ENCODE assay signal across 13 cellular contexts in the genomic region with DNA sequence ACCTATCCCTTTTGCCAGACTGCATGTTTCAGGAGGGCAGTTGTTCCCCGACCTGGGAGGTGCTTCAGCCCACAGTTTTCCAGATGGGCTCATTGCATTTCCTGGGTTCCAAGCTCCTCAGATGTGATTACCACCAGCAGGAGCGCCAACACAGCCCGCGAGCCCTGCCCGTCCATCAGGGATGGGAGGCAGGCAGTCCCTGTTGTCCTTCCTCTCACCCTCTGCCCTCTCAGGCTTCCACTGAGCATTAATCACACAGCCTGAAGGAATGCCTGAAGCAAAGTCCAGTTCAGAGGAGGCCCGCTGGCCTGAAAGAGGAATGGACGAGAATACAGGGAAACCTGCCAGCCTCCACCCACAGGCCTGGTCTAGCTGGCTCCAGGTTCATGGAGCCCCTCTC.
"Had no signal": no experiment of that assay in that cellular context is flagged by ENCODE, and none has a peak within 500 bp of the region (broad histone marks: within the 10 kb centered on the region; RNA-seq: fewer than 3 reads in every experiment).

No MANE protein-coding gene starts in this region.

- FAIRE-seq: kidney had no signal

- H3K27ac ChIP-seq: foreskin keratinocyte, ovary, right atrium auricular region had no signal

- H3K4me3 ChIP-seq: ovary, right atrium auricular region, smooth muscle cell had no signal

- H3K4me2 ChIP-seq: smooth muscle cell had no signal

- H3K9me3 Mint-ChIP-seq: effector memory CD8-positive, alpha-beta T cell; immature natural killer cell; naive thymus-derived CD4-positive, alpha-beta T cell had no signal

- H3K36me3 ChIP-seq: ovary, right atrium auricular region had no signal

- H3K36me3 Mint-ChIP-seq: immature natural killer cell had no signal

- H3K27me3 ChIP-seq: ovary had no signal

- ATAC-seq: effector memory CD8-positive, alpha-beta T cell; foreskin keratinocyte; left cardiac atrium; left ventricle myocardium superior; naive thymus-derived CD4-positive, alpha-beta T cell had no signal

- H3K4me1 ChIP-seq: foreskin keratinocyte had no signal

- H3K4me3 Mint-ChIP-seq: effector memory CD8-positive, alpha-beta T cell had no signal

- DNase-seq: effector memory CD8-positive, alpha-beta T cell; foreskin keratinocyte; immature natural killer cell; kidney; left cardiac atrium; left ventricle myocardium superior; mesendoderm; naive thymus-derived CD4-positive, alpha-beta T cell; ovary; stimulated activated CD4-positive, alpha-beta T cell treated with anti-CD3 and anti-CD28 coated beads, Interleukin-2, amount 100 ng/mL, for 48 hours; stimulated activated naive CD4-positive, alpha-beta T cell treated with Interleukin-2 at 50 U/mL for 16 hours had no signal

- H3K9me3 ChIP-seq: ovary, right atrium auricular region had no signal

- H3K27ac Mint-ChIP-seq: effector memory CD8-positive, alpha-beta T cell had no signal
